In genomic region chr5:160318409-160318808, GRCh38 we compare ENCODE assay signal across 17 cellular contexts. TPM values are rescaled to one million over a fixed set of nuclear protein-coding genes. Genes with fewer than 3 reads are reported as not detected.
"Had no signal": no experiment of that assay in that cellular context is flagged by ENCODE, and none has a peak within 500 bp of the region (broad histone marks: within the 10 kb centered on the region; RNA-seq: fewer than 3 reads in every experiment).

No MANE protein-coding gene starts in this region.

- H3K27me3 ChIP-seq: hepatocyte, upper lobe of left lung had no signal

- DNase-seq: activated CD4-positive, alpha-beta memory T cell treated with anti-CD3 and anti-CD28 coated beads for 36 hours; activated CD4-positive, alpha-beta T cell treated with anti-CD3 and anti-CD28 coated beads for 48 hours; activated effector memory CD4-positive, alpha-beta T cell treated with anti-CD3 and anti-CD28 coated beads, Interleukin-2, amount 50 U/mL, for 16 hours; activated naive CD4-positive, alpha-beta T cell treated with anti-CD3 and anti-CD28 coated beads, Interleukin-2, amount 10 ng/mL, durations not matched to agents 7 days and 5 days; activated T-cell treated with anti-CD3 and anti-CD28 coated beads, Interleukin-2, amount 50 U/mL, for 72 hours; cerebellar nuclear complex; glutamatergic neuron; immature natural killer cell; natural killer cell; stimulated activated CD4-positive, alpha-beta T cell treated with anti-CD3 and anti-CD28 coated beads, Interleukin-4, amount 100 ng/mL, for 24 hours; stimulated activated naive CD8-positive, alpha-beta T cell treated with anti-CD3 and anti-CD28 coated beads, Interleukin-15, Interleukin-2, amounts not matched to agents 100 U/mL and 50 U/mL, for 24 hours; upper lobe of left lung had no signal

- H3K4me3 ChIP-seq: coronary artery, esophagus muscularis mucosa, hepatocyte, upper lobe of left lung had no signal

- H3K9me3 ChIP-seq: esophagus muscularis mucosa, upper lobe of left lung had no signal

- H3K36me3 ChIP-seq: esophagus muscularis mucosa, upper lobe of left lung had no signal

- H3K4me1 ChIP-seq: esophagus muscularis mucosa had no signal

- H3K27ac ChIP-seq: coronary artery, esophagus muscularis mucosa had no signal

- ATAC-seq: activated T-cell treated with anti-CD3 and anti-CD28 coated beads, Interleukin-2, amount 50 U/mL, for 72 hours; left lobe of liver; natural killer cell; stimulated activated naive CD8-positive, alpha-beta T cell treated with anti-CD3 and anti-CD28 coated beads, Interleukin-15, Interleukin-2, amounts not matched to agents 100 U/mL and 50 U/mL, for 24 hours had no signal

RNA-seq across cellular contexts. Expression of gene CCNJL, which starts 6.0 kb away (rescaled TPM):
- total RNA-seq: activated CD4-positive, alpha-beta memory T cell treated with anti-CD3 and anti-CD28 coated beads for 36 hours; activated T-cell treated with anti-CD3 and anti-CD28 coated beads, Interleukin-2, amount 50 U/mL, for 72 hours had no signal

RNA-seq across cellular contexts. Expression of gene C1QTNF2, which starts 52.0 kb away (rescaled TPM):
- total RNA-seq: activated CD4-positive, alpha-beta memory T cell treated with anti-CD3 and anti-CD28 coated beads for 36 hours; activated T-cell treated with anti-CD3 and anti-CD28 coated beads, Interleukin-2, amount 50 U/mL, for 72 hours; kidney epithelial cell; left lobe of liver; natural killer cell had no signal
